Comparison of ENCODE assay signal across 2 cellular contexts in the genomic region with DNA sequence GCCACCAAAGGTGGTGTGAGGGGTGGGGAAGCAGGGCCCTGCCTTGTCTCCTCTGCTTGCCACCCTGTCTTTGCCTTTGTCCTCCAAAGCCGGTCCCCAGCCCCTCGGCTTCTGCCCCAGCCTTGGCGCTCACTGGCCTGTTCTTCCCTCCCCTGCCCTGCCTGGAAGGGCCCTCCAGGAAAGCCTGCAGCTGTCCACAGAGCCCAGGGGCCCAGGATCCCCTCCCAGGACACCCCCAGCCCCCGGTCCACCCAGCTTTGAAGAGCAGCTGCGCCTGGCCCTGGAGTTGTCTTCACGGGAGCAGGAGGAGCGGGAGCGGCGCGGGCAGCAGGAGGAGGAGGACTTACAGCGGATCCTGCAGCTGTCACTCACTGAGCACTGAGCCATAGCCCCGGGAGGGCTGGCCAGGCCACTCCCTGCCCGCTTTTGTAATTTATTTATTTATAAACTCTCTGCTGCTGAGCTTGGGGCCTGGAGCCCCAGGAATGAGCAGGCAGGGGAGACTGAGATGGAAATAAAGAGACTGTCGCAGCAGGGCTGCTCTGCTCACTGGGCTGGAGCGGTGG.
TF ChIP-seq lines count a peak whose summit lies in the region.

No MANE protein-coding gene starts in this region.

TF ChIP-seq in SK-N-SH, 30 proteins besides CTCF, POLR2A, EP300 and RAD21:
- TF ChIP-seq PBX3 (IDR thresholded peaks at IDR 0.05) (peak; percentile 38; the same call in 1 of the 2 replicates), RFX5 (IDR thresholded peaks at IDR 0.05; ENCODE audit: low read length) (no peak)

TF ChIP-seq in SK-N-SH treated with all-trans-retinoic acid at 6 μM for 48 hours, 23 proteins besides CTCF, POLR2A, EP300 and RAD21 (continued from another document):
- TF ChIP-seq CSRNP3 (CRISPR knock-in tag; IDR thresholded peaks at IDR 0.05) (no peak), ZNF70 (CRISPR knock-in tag; IDR thresholded peaks at IDR 0.05) (no peak), ESRRG (CRISPR knock-in tag; IDR thresholded peaks at IDR 0.05) (no peak), OSR1 (CRISPR knock-in tag; IDR thresholded peaks at IDR 0.05) (no peak), SNAI2 (CRISPR knock-in tag; IDR thresholded peaks at IDR 0.05) (no peak), TCF4 (CRISPR knock-in tag; IDR thresholded peaks at IDR 0.05; ENCODE audit: borderline replicate concordance) (no peak), ZFP30 (CRISPR knock-in tag; IDR thresholded peaks at IDR 0.05) (no peak), ZFP3 (CRISPR knock-in tag; IDR thresholded peaks at IDR 0.05) (no peak), BACH2 (CRISPR knock-in tag; IDR thresholded peaks at IDR 0.05; ENCODE audit: borderline replicate concordance) (no peak), PPARA (CRISPR knock-in tag; IDR thresholded peaks at IDR 0.05; ENCODE audit: borderline replicate concordance) (no peak), ZC3H10 (CRISPR knock-in tag; IDR thresholded peaks at IDR 0.05) (no peak)
- TF ChIP-seq, protein P1, sequence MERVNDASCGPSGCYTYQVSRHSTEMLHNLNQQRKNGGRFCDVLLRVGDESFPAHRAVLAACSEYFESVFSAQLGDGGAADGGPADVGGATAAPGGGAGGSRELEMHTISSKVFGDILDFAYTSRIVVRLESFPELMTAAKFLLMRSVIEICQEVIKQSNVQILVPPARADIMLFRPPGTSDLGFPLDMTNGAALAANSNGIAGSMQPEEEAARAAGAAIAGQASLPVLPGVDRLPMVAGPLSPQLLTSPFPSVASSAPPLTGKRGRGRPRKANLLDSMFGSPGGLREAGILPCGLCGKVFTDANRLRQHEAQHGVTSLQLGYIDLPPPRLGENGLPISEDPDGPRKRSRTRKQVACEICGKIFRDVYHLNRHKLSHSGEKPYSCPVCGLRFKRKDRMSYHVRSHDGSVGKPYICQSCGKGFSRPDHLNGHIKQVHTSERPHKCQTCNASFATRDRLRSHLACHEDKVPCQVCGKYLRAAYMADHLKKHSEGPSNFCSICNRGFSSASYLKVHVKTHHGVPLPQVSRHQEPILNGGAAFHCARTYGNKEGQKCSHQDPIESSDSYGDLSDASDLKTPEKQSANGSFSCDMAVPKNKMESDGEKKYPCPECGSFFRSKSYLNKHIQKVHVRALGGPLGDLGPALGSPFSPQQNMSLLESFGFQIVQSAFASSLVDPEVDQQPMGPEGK (CRISPR knock-in tag; IDR thresholded peaks at IDR 0.05; ENCODE audit: borderline replicate concordance), result no peak
TF ChIP-seq in SK-N-SH treated with all-trans-retinoic acid at 6 μM for 48 hours: peak in this region for 0.
